In the genomic region with DNA sequence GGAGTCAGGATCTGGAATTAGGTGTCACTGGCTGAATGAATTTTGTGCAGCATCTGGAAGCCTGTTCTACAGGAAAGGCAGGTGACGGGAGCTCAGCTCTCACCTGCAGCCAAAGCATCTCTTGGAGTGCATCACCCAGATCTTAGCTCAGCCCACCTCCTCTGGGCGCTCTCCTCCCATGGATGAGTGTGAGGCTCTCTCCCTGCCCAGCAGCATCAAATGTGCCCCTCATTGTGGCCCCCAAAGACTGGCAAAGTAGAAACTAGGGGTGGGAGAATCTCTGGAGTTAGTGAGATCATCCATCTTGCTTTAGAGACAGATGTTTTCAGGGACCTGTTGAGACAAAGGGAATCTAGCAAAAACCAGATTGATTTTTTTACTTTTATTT, we compare ENCODE assay signal across 25 cellular contexts.
"Had no signal": no experiment of that assay in that cellular context is flagged by ENCODE, and none has a peak within 500 bp of the region (broad histone marks: within the 10 kb centered on the region; RNA-seq: fewer than 3 reads in every experiment).

No MANE protein-coding gene starts in this region.

- H3K27me3 Mint-ChIP-seq: natural killer cell treated with Interleukin-12 subunit alpha and Interleukin-12 subunit beta and Interleukin-15 and Interleukin-18, amount 100 ng/mL, for 72 hours had no signal

- H3K27ac ChIP-seq: cardiac muscle cell, pancreas, psoas muscle had no signal

- H3K36me3 ChIP-seq: pancreas, right atrium auricular region, transverse colon had no signal

- H3K4me1 ChIP-seq: pancreas, psoas muscle had no signal

- H3K27me3 ChIP-seq: cardiac muscle cell, hepatocyte, pancreas, right atrium auricular region, transverse colon had no signal

- H3K4me3 ChIP-seq: cardiac muscle cell, hepatocyte, pancreas, psoas muscle, right atrium auricular region, transverse colon had no signal

- H3K9me3 Mint-ChIP-seq: activated naive CD8-positive, alpha-beta T cell treated with anti-CD3 and anti-CD28 coated beads for 36 hours; natural killer cell treated with Interleukin-12 subunit alpha and Interleukin-12 subunit beta and Interleukin-15 and Interleukin-18, amount 100 ng/mL, for 72 hours; T-helper 1 cell treated with Interleukin-12 subunit alpha and Interleukin-12 subunit beta and Interleukin-4 antibody, amounts not matched to agents 30 μg/mL and 1 μg/mL, for 36 hours had no signal

- H3K36me3 Mint-ChIP-seq: activated naive CD8-positive, alpha-beta T cell treated with anti-CD3 and anti-CD28 coated beads for 36 hours; natural killer cell treated with Interleukin-12 subunit alpha and Interleukin-12 subunit beta and Interleukin-15 and Interleukin-18, amount 100 ng/mL, for 72 hours had no signal

- H3K4me3 Mint-ChIP-seq: activated naive CD8-positive, alpha-beta T cell treated with anti-CD3 and anti-CD28 coated beads for 36 hours; natural killer cell treated with Interleukin-12 subunit alpha and Interleukin-12 subunit beta and Interleukin-15 and Interleukin-18, amount 100 ng/mL, for 72 hours; T-helper 1 cell treated with Interleukin-12 subunit alpha and Interleukin-12 subunit beta and Interleukin-4 antibody, amounts not matched to agents 30 μg/mL and 1 μg/mL, for 36 hours had no signal

- ATAC-seq: left ventricle myocardium superior; natural killer cell treated with Interleukin-12 subunit alpha and Interleukin-12 subunit beta and Interleukin-15 and Interleukin-18, amount 100 ng/mL, for 72 hours; pancreas; psoas muscle; stimulated activated naive CD8-positive, alpha-beta T cell treated with anti-CD3 and anti-CD28 coated beads, Interleukin-15, Interleukin-2, amounts not matched to agents 100 U/mL and 50 U/mL, for 24 hours had no signal

- DNase-seq: activated CD4-positive, alpha-beta T cell treated with anti-CD3 and anti-CD28 coated beads for 4 hours; activated CD4-positive, alpha-beta T cell treated with anti-CD3 and anti-CD28 coated beads, Interleukin-2, amount 50 U/mL, for 48 hours; activated CD4-positive, CD25-positive, alpha-beta regulatory T cell; activated CD8-positive, alpha-beta memory T cell treated with anti-CD3 and anti-CD28 coated beads, Interleukin-2, amount 50 U/mL, for 48 hours; activated naive CD4-positive, alpha-beta T cell treated with Interleukin-2 at 50 U/mL for 16 hours; activated naive CD8-positive, alpha-beta T cell treated with anti-CD3 and anti-CD28 coated beads for 36 hours; activated T-cell treated with anti-CD3 and anti-CD28 coated beads, Interleukin-2, amount 50 U/mL, for 48 hours; amygdala; glutamatergic neuron; kidney glomerular epithelial cell; left ventricle myocardium superior; mammary epithelial cell; midbrain; pancreas; psoas muscle; stimulated activated CD4-positive, alpha-beta T cell treated with anti-CD3 and anti-CD28 coated beads, Interleukin-12 subunit alpha, Interleukin-12 subunit beta, amount 100 ng/mL, for 4 hours; stimulated activated CD4-positive, alpha-beta T cell treated with anti-CD3 and anti-CD28 coated beads, Interleukin-4, amount 100 ng/mL, for 4 hours; stimulated activated naive CD8-positive, alpha-beta T cell treated with anti-CD3 and anti-CD28 coated beads, Interleukin-15, Interleukin-2, amounts not matched to agents 100 U/mL and 50 U/mL, for 24 hours; T1000; transverse colon had no signal

- H3K4me1 Mint-ChIP-seq: activated naive CD8-positive, alpha-beta T cell treated with anti-CD3 and anti-CD28 coated beads for 36 hours had no signal

- H3K9me3 ChIP-seq: pancreas, psoas muscle, right atrium auricular region, transverse colon had no signal

- H3K27ac Mint-ChIP-seq: activated naive CD8-positive, alpha-beta T cell treated with anti-CD3 and anti-CD28 coated beads for 36 hours; natural killer cell treated with Interleukin-12 subunit alpha and Interleukin-12 subunit beta and Interleukin-15 and Interleukin-18, amount 100 ng/mL, for 72 hours; T-helper 1 cell treated with Interleukin-12 subunit alpha and Interleukin-12 subunit beta and Interleukin-4 antibody, amounts not matched to agents 30 μg/mL and 1 μg/mL, for 36 hours had no signal
